In genomic region chr20:32763202-32763999, GRCh38 we compare ENCODE assay signal across 1 cellular context.
TF ChIP-seq lines count a peak whose summit lies in the region.

No MANE protein-coding gene starts in this region.

TF ChIP-seq in K562, 482 proteins besides CTCF, POLR2A, EP300 and RAD21 (continued from another document):
- TF ChIP-seq E2F4 (CRISPR knock-in tag; IDR thresholded peaks at IDR 0.05; ENCODE audit: low read depth) (no peak), NRF1 (conservative IDR thresholded peaks at IDR 0.05 in 1 of 2, IDR thresholded peaks at IDR 0.05 in 1 of 2) (peak; percentile 16 to 28; a peak in 1 of 4 replicates), JUN (IDR thresholded peaks at IDR 0.05; ENCODE audit: borderline replicate concordance, low read depth, low read length) (no peak), JUN (CRISPR knock-in tag; IDR thresholded peaks at IDR 0.05; ENCODE audit: borderline replicate concordance) (0 out of 2 replicates have a peak, but pooled peaks have one; percentile 37), TAF1 (IDR thresholded peaks at IDR 0.05; ENCODE audit: control insufficient read depth, extremely low read depth, insufficient read depth, low read length, severe bottlenecking) (peak; percentile 46), MTA3 (IDR thresholded peaks at IDR 0.05; ENCODE audit: borderline replicate concordance) (peak; percentile 54; the same call in 1 of the 2 replicates), TCF15 (CRISPR knock-in tag; IDR thresholded peaks at IDR 0.05) (0 out of 2 replicates have a peak, but pooled peaks have one; percentile 66), PTBP1 (IDR thresholded peaks at IDR 0.05; ENCODE audit: low read depth, low read length) (0 out of 2 replicates have a peak, but pooled peaks have one; percentile 33), MYC (IDR thresholded peaks at IDR 0.05; ENCODE audit: low read depth, low read length) (no peak; the same call in 1 of the 2 replicates), MYC (CRISPR knock-in tag; IDR thresholded peaks at IDR 0.05; ENCODE audit: borderline replicate concordance, low read depth) (0 out of 2 replicates have a peak, but pooled peaks have one; percentile 20), CXXC5 (CRISPR knock-in tag; IDR thresholded peaks at IDR 0.05) (0 out of 2 replicates have a peak, but pooled peaks have one; percentile 39), PHF20 (IDR thresholded peaks at IDR 0.05; ENCODE audit: partially characterized antibody) (peak; percentile 31), ZNF766 (CRISPR knock-in tag; conservative IDR thresholded peaks at IDR 0.05) (no peak), SAFB (IDR thresholded peaks at IDR 0.05; ENCODE audit: borderline replicate concordance, low read depth, low read length) (peak; percentile 44; the same call in 1 of the 2 replicates), MGA (IDR thresholded peaks at IDR 0.05) (no peak), ZBTB49 (CRISPR knock-in tag; IDR thresholded peaks at IDR 0.05; ENCODE audit: borderline replicate concordance) (0 out of 2 replicates have a peak, but pooled peaks have one; percentile 63), SOX6 (IDR thresholded peaks at IDR 0.05) (0 out of 2 replicates have a peak, but pooled peaks have one; percentile 36), ZFP30 (CRISPR knock-in tag; IDR thresholded peaks at IDR 0.05; ENCODE audit: borderline replicate concordance) (no peak), BCOR (IDR thresholded peaks at IDR 0.05) (peak; percentile 89), POLR2G (IDR thresholded peaks at IDR 0.05; ENCODE audit: low read depth, low read length) (peak; percentile 71), RCOR1 (IDR thresholded peaks at IDR 0.05; ENCODE audit: borderline replicate concordance in 1 of 2, low read depth in 2 of 2, low read length in 2 of 2) (peak in 1 of 2 experiments; percentile 83; a peak in 2 of 4 replicates), PTRF (tag; IDR thresholded peaks at IDR 0.05) (no peak), CCNT2 (IDR thresholded peaks at IDR 0.05; ENCODE audit: borderline replicate concordance, extremely low read depth, insufficient read length, low read depth, low read length) (peak; percentile 32), ESRRA (IDR thresholded peaks at IDR 0.05; ENCODE audit: borderline replicate concordance, low read depth) (0 out of 2 replicates have a peak, but pooled peaks have one; percentile 33), NKRF (IDR thresholded peaks at IDR 0.05; ENCODE audit: borderline replicate concordance) (0 out of 2 replicates have a peak, but pooled peaks have one; percentile 5), ZFX (CRISPR knock-in tag; IDR thresholded peaks at IDR 0.05) (peak; percentile 59), ZNF436 (CRISPR knock-in tag; IDR thresholded peaks at IDR 0.05) (peak; percentile 43; the same call in 1 of the 2 replicates), KDM1A (IDR thresholded peaks at IDR 0.05) (peak in 1 of 2 experiments; percentile 52; a peak in 2 of 4 replicates), TEAD4 (IDR thresholded peaks at IDR 0.05; ENCODE audit: low read length) (no peak), TEAD4 (CRISPR knock-in tag; IDR thresholded peaks at IDR 0.05; ENCODE audit: borderline replicate concordance) (peak; percentile 16; the same call in 1 of the 2 replicates), NR3C1 (CRISPR knock-in tag; IDR thresholded peaks at IDR 0.05) (no peak), SIN3A (IDR thresholded peaks at IDR 0.05; ENCODE audit: borderline replicate concordance in 2 of 2, control insufficient read depth in 1 of 2, low read depth in 2 of 2, low read length in 2 of 2) (peak; percentile 29 to 49; a peak in 1 of 4 replicates), SMARCE1 (IDR thresholded peaks at IDR 0.05) (peak; percentile 23; the same call in 1 of the 2 replicates)
